In genomic region chr7:66859794-66860645, GRCh38 we compare ENCODE assay signal across 9 cellular contexts.
DNase-seq lines count a peak whose midpoint lies in the region; ATAC-seq, FAIRE-seq and TF ChIP-seq lines count a peak whose summit lies in the region.
"Had no signal": no experiment of that assay in that cellular context is flagged by ENCODE, and none has a peak within 500 bp of the region (broad histone marks: within the 10 kb centered on the region; RNA-seq: fewer than 3 reads in every experiment).

No MANE protein-coding gene starts in this region.

- no peaks in the 10 kb centered on the region for H3K9me3 Mint-ChIP-seq in GM23338
- H3K9me3 Mint-ChIP-seq in central memory CD8-positive, alpha-beta T cell, result no peaks in the 10 kb centered on the region

- H3K27me3 Mint-ChIP-seq in GM23338 (ENCODE audit: insufficient read depth, low read depth, poor library complexity), result no peaks in the 10 kb centered on the region
- H3K27me3 Mint-ChIP-seq in central memory CD8-positive, alpha-beta T cell, result no peaks in the 10 kb centered on the region

- H3K27ac Mint-ChIP-seq in GM23338, result no peak overlapping the region
- peak overlapping the region; percentile 50 for H3K27ac Mint-ChIP-seq in central memory CD8-positive, alpha-beta T cell (ENCODE audit: low read depth)

- peak; percentile 26 for DNase-seq in GM23338 (ENCODE audit: low spot score)
- no peak for DNase-seq in central memory CD8-positive, alpha-beta T cell (ENCODE audit: low spot score in 2 of 2)
- DNase-seq in neuronal stem cell (ENCODE audit: low spot score), result no peak
- no peak for DNase-seq in GM12892 (ENCODE audit: insufficient read length)
- no peak for DNase-seq in D341Med (ENCODE audit: low spot score)
- DNase-seq: DMS 273 treated with DMSO at 0.1 percent for 48 hours had no signal

- no peak overlapping the region for H3K9ac ChIP-seq in neuronal stem cell (ENCODE audit: low read depth, low read length, poor library complexity)

- H3K36me3 ChIP-seq in GM23338 (ENCODE audit: insufficient read depth), result no peaks in the 10 kb centered on the region
- H3K36me3 ChIP-seq in neuronal stem cell (replicated peaks in 1 of 2; ENCODE audit: control insufficient read depth in 2 of 2, insufficient read depth in 2 of 2, low read length in 2 of 2), result peaks cover 1 to 28% of the 10 kb centered on the region in 2 donors

- peaks cover 2% of the 10 kb centered on the region for H3K79me1 ChIP-seq in neuronal stem cell (ENCODE audit: low read depth, low read length)

- FAIRE-seq in GM12892 (lab: Jason Lieb, UNC), result no peak

- no peaks in the 10 kb centered on the region for H3K9me3 ChIP-seq in neuronal stem cell (replicated peaks in 1 of 2; ENCODE audit: control insufficient read depth in 2 of 2, insufficient read depth in 1 of 2, low read depth in 1 of 2, low read length in 2 of 2)

- no CpG with 5 or more reads among the region's 10 CpGs for WGBS in neuronal stem cell (ENCODE audit: extremely low coverage in 2 of 2, insufficient read length in 2 of 2, insufficient replicate concordance in 1 of 2), 2 donors

- H2BK5ac ChIP-seq in neuronal stem cell (ENCODE audit: low read length), result peak overlapping the region; percentile 19

- no peaks in the 10 kb centered on the region for H4K20me1 ChIP-seq in GM23338 (replicated peaks; ENCODE audit: insufficient read depth)

- no peak overlapping the region for H3K4me2 ChIP-seq in GM23338
- H3K4me2 ChIP-seq in neuronal stem cell (ENCODE audit: insufficient read depth, low read length, poor library complexity, severe bottlenecking), result no peak overlapping the region

- H3K4ac ChIP-seq in neuronal stem cell (ENCODE audit: low read length), result no peak overlapping the region

- H3K14ac ChIP-seq in neuronal stem cell (ENCODE audit: low read length), result no peak overlapping the region

- H2BK12ac ChIP-seq in neuronal stem cell (ENCODE audit: low read length), result no peak overlapping the region

- H3K4me3 ChIP-seq in GM23338 (no peak overlapping the region), neuronal stem cell (ENCODE audit: low read length in 2 of 2) (peak overlapping the region in 1 of 2 donors; percentile 36)

- no peaks in the 10 kb centered on the region for H3F3A ChIP-seq in GM23338 (replicated peaks; ENCODE audit: low read depth)

- ATAC-seq in GM23338 (peak; percentile 43; the same call in 2 of the 3 replicates), GM21723 (IDR thresholded peaks at IDR 0.05; ENCODE audit: unreplicated experiment) (no peak), GM18519 (IDR thresholded peaks at IDR 0.05; ENCODE audit: low FRiP score, unreplicated experiment) (no peak)
- no peak for ATAC-seq in central memory CD8-positive, alpha-beta T cell (replicated peaks; ENCODE audit: extremely low read depth, poor library complexity, severe bottlenecking)

- H2AFZ ChIP-seq in GM23338 (no peak overlapping the region), neuronal stem cell (ENCODE audit: low read length) (no peak overlapping the region)

- peaks cover 4% of the 10 kb centered on the region; the same call in 2 of the 3 replicates for H3K4me1 Mint-ChIP-seq in GM23338
- no peaks in the 10 kb centered on the region for H3K4me1 Mint-ChIP-seq in central memory CD8-positive, alpha-beta T cell

- H3K79me2 ChIP-seq in GM23338 (replicated peaks; ENCODE audit: insufficient read depth), result no peaks in the 10 kb centered on the region

- H3K18ac ChIP-seq in neuronal stem cell (ENCODE audit: low read length), result no peak overlapping the region

- no peak overlapping the region for H2BK120ac ChIP-seq in neuronal stem cell (ENCODE audit: low read depth, low read length)

- TF ChIP-seq CTCF in GM23338 (conservative IDR thresholded peaks at IDR 0.05; ENCODE audit: low read depth in 2 of 2), result no peak

- H3K9me2 ChIP-seq in GM23338 (ENCODE audit: insufficient read depth), result no peaks in the 10 kb centered on the region

- H3K27ac ChIP-seq in GM23338 (ENCODE audit: low read depth) (no peak overlapping the region), neuronal stem cell (replicated peaks; ENCODE audit: low read length) (no peak overlapping the region)

- H3K36me3 Mint-ChIP-seq in GM23338 (ENCODE audit: low read depth), result peaks cover 6% of the 10 kb centered on the region; the same call in 2 of the 3 replicates
- H3K36me3 Mint-ChIP-seq in central memory CD8-positive, alpha-beta T cell (ENCODE audit: insufficient read depth), result peaks cover 5% of the 10 kb centered on the region

- no peak overlapping the region for H3K23ac ChIP-seq in neuronal stem cell (ENCODE audit: low read depth, low read length, poor library complexity)

- no peaks in the 10 kb centered on the region for H3K27me3 ChIP-seq in GM23338 (ENCODE audit: insufficient read depth)
- no peaks in the 10 kb centered on the region for H3K27me3 ChIP-seq in neuronal stem cell (ENCODE audit: control insufficient read depth in 3 of 3, insufficient read depth in 3 of 3, low read depth in 1 of 3, low read length in 3 of 3)

- H4K8ac ChIP-seq in neuronal stem cell (ENCODE audit: low read depth, low read length), result no peak overlapping the region

- no peak for TF ChIP-seq POLR2A in GM12892 (IDR thresholded peaks at IDR 0.05; ENCODE audit: low read depth, low read length)

- H2BK15ac ChIP-seq in neuronal stem cell (ENCODE audit: low read length), result no peak overlapping the region

- H3K4me3 Mint-ChIP-seq in GM23338, result no peak overlapping the region
- no peak overlapping the region for H3K4me3 Mint-ChIP-seq in central memory CD8-positive, alpha-beta T cell

- H4K91ac ChIP-seq in neuronal stem cell (ENCODE audit: low read depth, low read length, poor library complexity), result no peak overlapping the region

- no peak overlapping the region for H2AK5ac ChIP-seq in neuronal stem cell (ENCODE audit: low read depth, low read length)

- H3K4me1 ChIP-seq in GM23338 (ENCODE audit: insufficient read depth) (no peaks in the 10 kb centered on the region), neuronal stem cell (ENCODE audit: control insufficient read depth in 2 of 2, insufficient read depth in 1 of 2, low read depth in 1 of 2, low read length in 2 of 2) (peaks cover 3% of the 10 kb centered on the region in 2 donors)

TF ChIP-seq in GM23338, 12 proteins besides CTCF, POLR2A, EP300 and RAD21 (continues in another document):
- TF ChIP-seq NANOG (IDR thresholded peaks at IDR 0.05; ENCODE audit: borderline replicate concordance) (no peak), STAT1 (IDR thresholded peaks at IDR 0.05; ENCODE audit: unreplicated experiment) (no peak), CREB1 (CRISPR knock-in tag; IDR thresholded peaks at IDR 0.05; ENCODE audit: low read depth) (no peak), EZH2phosphoT487 (IDR thresholded peaks at IDR 0.05; ENCODE audit: unreplicated experiment) (no peak)
- TF ChIP-seq, protein P1, sequence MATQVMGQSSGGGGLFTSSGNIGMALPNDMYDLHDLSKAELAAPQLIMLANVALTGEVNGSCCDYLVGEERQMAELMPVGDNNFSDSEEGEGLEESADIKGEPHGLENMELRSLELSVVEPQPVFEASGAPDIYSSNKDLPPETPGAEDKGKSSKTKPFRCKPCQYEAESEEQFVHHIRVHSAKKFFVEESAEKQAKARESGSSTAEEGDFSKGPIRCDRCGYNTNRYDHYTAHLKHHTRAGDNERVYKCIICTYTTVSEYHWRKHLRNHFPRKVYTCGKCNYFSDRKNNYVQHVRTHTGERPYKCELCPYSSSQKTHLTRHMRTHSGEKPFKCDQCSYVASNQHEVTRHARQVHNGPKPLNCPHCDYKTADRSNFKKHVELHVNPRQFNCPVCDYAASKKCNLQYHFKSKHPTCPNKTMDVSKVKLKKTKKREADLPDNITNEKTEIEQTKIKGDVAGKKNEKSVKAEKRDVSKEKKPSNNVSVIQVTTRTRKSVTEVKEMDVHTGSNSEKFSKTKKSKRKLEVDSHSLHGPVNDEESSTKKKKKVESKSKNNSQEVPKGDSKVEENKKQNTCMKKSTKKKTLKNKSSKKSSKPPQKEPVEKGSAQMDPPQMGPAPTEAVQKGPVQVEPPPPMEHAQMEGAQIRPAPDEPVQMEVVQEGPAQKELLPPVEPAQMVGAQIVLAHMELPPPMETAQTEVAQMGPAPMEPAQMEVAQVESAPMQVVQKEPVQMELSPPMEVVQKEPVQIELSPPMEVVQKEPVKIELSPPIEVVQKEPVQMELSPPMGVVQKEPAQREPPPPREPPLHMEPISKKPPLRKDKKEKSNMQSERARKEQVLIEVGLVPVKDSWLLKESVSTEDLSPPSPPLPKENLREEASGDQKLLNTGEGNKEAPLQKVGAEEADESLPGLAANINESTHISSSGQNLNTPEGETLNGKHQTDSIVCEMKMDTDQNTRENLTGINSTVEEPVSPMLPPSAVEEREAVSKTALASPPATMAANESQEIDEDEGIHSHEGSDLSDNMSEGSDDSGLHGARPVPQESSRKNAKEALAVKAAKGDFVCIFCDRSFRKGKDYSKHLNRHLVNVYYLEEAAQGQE (IDR thresholded peaks at IDR 0.05; ENCODE audit: unreplicated experiment), result no peak

TF ChIP-seq in PFSK-1, 5 proteins besides CTCF, POLR2A, EP300 and RAD21:
- peak; percentile 21 for TF ChIP-seq FOXP2 (optimal IDR thresholded peaks at IDR 0.05; ENCODE audit: borderline replicate concordance, extremely low read depth, extremely low read length, insufficient read depth)
- TF ChIP-seq, protein P1 (IDR thresholded peaks at IDR 0.05; ENCODE audit: insufficient read depth in 1 of 2, low read depth in 2 of 2, low read length in 2 of 2), result no peak
